ENCODE assay signal across 16 cellular contexts in genomic region chr9:99451121-99451606, GRCh38.
DNase-seq lines count a peak whose midpoint lies in the region; ATAC-seq and TF ChIP-seq lines count a peak whose summit lies in the region.
"Had no signal": no experiment of that assay in that cellular context is flagged by ENCODE, and none has a peak within 500 bp of the region (broad histone marks: within the 10 kb centered on the region; RNA-seq: fewer than 3 reads in every experiment).

No MANE protein-coding gene starts in this region.

- H3K27ac ChIP-seq in adrenal gland (no peak overlapping the region), mesodermal cell (ENCODE audit: low read depth, low read length, severe bottlenecking) (peak overlapping the region; percentile 6), aorta (ENCODE audit: low read depth in 1 of 2, low read length in 2 of 2) (no peak overlapping the region), suprapubic skin (no peak overlapping the region)
- H3K27ac ChIP-seq: BLaER1 treated with 17β-estradiol and CSF1 and Interleukin-3, amounts not matched to agents 10 nM and 100 nM; cardiac muscle cell; thoracic aorta had no signal

- H3K27me3 ChIP-seq in adrenal gland (no peaks in the 10 kb centered on the region), aorta (ENCODE audit: control insufficient read depth in 1 of 2, insufficient read depth in 2 of 2, low read length in 1 of 2) (no peaks in the 10 kb centered on the region), suprapubic skin (peaks cover 5% of the 10 kb centered on the region)
- H3K27me3 ChIP-seq: BLaER1 treated with 17β-estradiol and CSF1 and Interleukin-3, amounts not matched to agents 10 nM and 100 nM; cardiac muscle cell had no signal

- TF ChIP-seq POLR2A in adrenal gland (IDR thresholded peaks at IDR 0.05): no peak
- no peak for TF ChIP-seq POLR2A in suprapubic skin (IDR thresholded peaks at IDR 0.05)

- H3K9me3 ChIP-seq in adrenal gland (replicated peaks in 1 of 3) (no peaks in the 10 kb centered on the region), mesodermal cell (ENCODE audit: control insufficient read depth, low read length) (no peaks in the 10 kb centered on the region), aorta (ENCODE audit: control insufficient read depth, low read length) (no peaks in the 10 kb centered on the region), suprapubic skin (no peaks in the 10 kb centered on the region)
- H3K9me3 ChIP-seq: BLaER1 treated with 17β-estradiol and CSF1 and Interleukin-3, amounts not matched to agents 10 nM and 100 nM; thoracic aorta had no signal

- peak; percentile 98 for ATAC-seq in Right ventricle myocardium superior (ENCODE audit: poor library complexity)
- ATAC-seq in aorta (ENCODE audit: low FRiP score): peak; percentile 11
- no peak for ATAC-seq in GM18909 (IDR thresholded peaks at IDR 0.05; ENCODE audit: poor library complexity, unreplicated experiment)

- H3K4me1 ChIP-seq in adrenal gland (replicated peaks in 1 of 2) (no peaks in the 10 kb centered on the region), mesodermal cell (ENCODE audit: control insufficient read depth, insufficient read depth, low read length, poor library complexity, severe bottlenecking) (peaks cover 8% of the 10 kb centered on the region), aorta (ENCODE audit: control insufficient read depth in 1 of 2, insufficient read depth in 2 of 2, low read length in 2 of 2) (peaks cover 0 to 4% of the 10 kb centered on the region in 2 donors), suprapubic skin (no peaks in the 10 kb centered on the region)
- H3K4me1 ChIP-seq: BLaER1 treated with 17β-estradiol and CSF1 and Interleukin-3, amounts not matched to agents 10 nM and 100 nM had no signal

- DNase-seq in adrenal gland (peak; percentile 50 to 80 (median 74)), Right ventricle myocardium superior (peak; percentile 43), aorta (no peak), Kasumi-1 (lab: John Stamatoyannopoulos, UW) (no peak), suprapubic skin (ENCODE audit: low spot score in 2 of 2) (no peak)
- DNase-seq: activated CD4-positive, alpha-beta T cell treated with anti-CD3 and anti-CD28 coated beads, Interleukin-2, amount 50 U/mL, for 48 hours; activated T-cell treated with anti-CD3 and anti-CD28 coated beads, Interleukin-2, amount 50 U/mL, for 24 hours; DMS53; mesenchymal stem cell; MV-4-11; NCI-H2171 had no signal

- WGBS in adrenal gland, 4 donors: 50 to 69% (median 57%) methylated on average over 3 to 4 of the region's 4 CpGs
- 88 to 90% methylated on average over 4 of the region's 4 CpGs for WGBS in mesodermal cell (ENCODE audit: insufficient coverage in 2 of 2), 2 experiments
- 21 to 26% methylated on average over 4 of the region's 4 CpGs for WGBS in aorta, 2 donors
- WGBS in suprapubic skin: 56% methylated on average over 4 of the region's 4 CpGs

- H3K36me3 ChIP-seq in adrenal gland (replicated peaks in 1 of 2) (no peaks in the 10 kb centered on the region), mesodermal cell (ENCODE audit: control insufficient read depth, insufficient read depth, low read length) (no peaks in the 10 kb centered on the region), aorta (ENCODE audit: control insufficient read depth in 1 of 2, insufficient read depth in 2 of 2, low read length in 1 of 2) (no peaks in the 10 kb centered on the region), suprapubic skin (no peaks in the 10 kb centered on the region)
- H3K36me3 ChIP-seq: BLaER1 treated with 17β-estradiol and CSF1 and Interleukin-3, amounts not matched to agents 10 nM and 100 nM; cardiac muscle cell; thoracic aorta had no signal

- no peak overlapping the region for H3K4me3 ChIP-seq in adrenal gland
- H3K4me3 ChIP-seq in mesodermal cell (ENCODE audit: extremely low read depth, insufficient read depth, low read length, poor library complexity, severe bottlenecking): no peak overlapping the region
- H3K4me3 ChIP-seq in aorta (ENCODE audit: low read length in 2 of 2): no peak overlapping the region
- no peak overlapping the region for H3K4me3 ChIP-seq in suprapubic skin
- H3K4me3 ChIP-seq: BLaER1 treated with 17β-estradiol and CSF1 and Interleukin-3, amounts not matched to agents 10 nM and 100 nM; cardiac muscle cell; thoracic aorta had no signal

- no peak for TF ChIP-seq CTCF in adrenal gland (IDR thresholded peaks at IDR 0.05)
- no peak for TF ChIP-seq CTCF in suprapubic skin (IDR thresholded peaks at IDR 0.05)

- intact Hi-C loops in adrenal gland (cut with DNase I): no loop called here
- intact Hi-C loops in Right ventricle myocardium superior (cut with DNase I): no loop called here
- intact Hi-C loops in aorta (cut with DNase I): no loop called here

- no peak for TF ChIP-seq EP300 in suprapubic skin (IDR thresholded peaks at IDR 0.05)

Comparison
In these comparisons a context has a peak if more than half of its experiments do, and no peak if none do; other contexts are left out.
1. DNase-seq: peak in adrenal gland (7 of 7) and Right ventricle myocardium superior (single experiment); none in aorta (0 of 2), Kasumi-1 (0 of 2) and suprapubic skin (0 of 2).